In the genomic region with DNA sequence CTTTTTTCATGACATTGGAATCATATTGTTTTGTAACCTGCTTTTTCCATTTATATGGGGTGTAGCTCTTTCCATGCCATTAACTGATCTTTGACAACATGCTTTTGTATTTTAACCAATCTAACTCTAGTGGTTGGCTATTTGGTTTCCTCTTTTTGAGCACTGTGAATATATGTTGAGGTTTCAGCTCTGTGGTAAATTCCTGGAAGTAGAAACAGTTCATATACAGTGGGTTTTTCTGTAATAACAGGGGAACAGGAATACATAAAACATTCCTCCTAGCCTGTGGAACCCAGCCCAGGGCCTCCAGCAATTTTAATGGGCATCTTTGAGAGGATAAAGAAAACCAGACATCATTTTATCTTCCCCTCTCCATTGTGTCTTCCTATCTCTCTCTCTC, we compare ENCODE assay signal across 11 cellular contexts. TPM values are rescaled to one million over a fixed set of nuclear protein-coding genes. Genes with fewer than 3 reads are reported as not detected.
A peak's percentile ranks its signal among the peaks of the same experiment; 100 is the strongest.
DNase-seq lines count a peak whose midpoint lies in the region; ATAC-seq, FAIRE-seq and TF ChIP-seq lines count a peak whose summit lies in the region.
"Had no signal": no experiment of that assay in that cellular context is flagged by ENCODE, and none has a peak within 500 bp of the region (broad histone marks: within the 10 kb centered on the region; RNA-seq: fewer than 3 reads in every experiment).

No MANE protein-coding gene starts in this region.

- no peaks in the 10 kb centered on the region for H3K9me3 ChIP-seq in HepG2 (ENCODE audit: low read length)
- H3K9me3 ChIP-seq: esophagus squamous epithelium had no signal

- in situ Hi-C loops in HepG2 (cut with HindIII; ENCODE audit: extremely low pct_ligation_motif_present, low pct_unique_long_range_greater_than_20kb): no loop called here

- no peak overlapping the region for H3K9ac ChIP-seq in HepG2 (ENCODE audit: insufficient read depth, low read depth, low read length)

- H3K9me3 Mint-ChIP-seq in activated CD4-positive, alpha-beta T cell treated with anti-CD3 and anti-CD28 coated beads, Interleukin-2, amount 10 ng/mL, durations not matched to agents 7 days and 5 days: no peaks in the 10 kb centered on the region
- no peaks in the 10 kb centered on the region for H3K9me3 Mint-ChIP-seq in central memory CD8-positive, alpha-beta T cell
- no peaks in the 10 kb centered on the region for H3K9me3 Mint-ChIP-seq in stimulated activated effector memory CD8-positive, alpha-beta T cell treated with anti-CD3 and anti-CD28 coated beads, Interleukin-12 subunit alpha, Interleukin-12 subunit beta, amount 100 ng/mL, for 72 hours

- peak overlapping the region; percentile 82; the same call in 1 of the 2 replicates for H3K27ac ChIP-seq in RWPE1
- no peak overlapping the region for H3K27ac ChIP-seq in HepG2 (ENCODE audit: extremely low read length, insufficient read depth, low read length)

- H3K36me3 ChIP-seq in HepG2 (replicated peaks in 1 of 2; ENCODE audit: control insufficient read depth in 1 of 2, insufficient read depth in 2 of 2, low read length in 2 of 2): peaks cover 0 to 2% of the 10 kb centered on the region in 2 experiments; a peak in 1 of 5 replicates

- no peaks in the 10 kb centered on the region for H3K79me2 ChIP-seq in HepG2 (ENCODE audit: insufficient read depth, low read length)

- H3K4me2 ChIP-seq in HepG2 (ENCODE audit: low read depth, low read length): no peak overlapping the region

- no peak for TF ChIP-seq EP300 in HepG2 (IDR thresholded peaks at IDR 0.05; ENCODE audit: low read depth in 2 of 2, low read length in 2 of 2)
- no peak for TF ChIP-seq EP300 in HepG2 (CRISPR knock-in tag; IDR thresholded peaks at IDR 0.05; ENCODE audit: borderline replicate concordance)

- H3K27ac Mint-ChIP-seq in activated CD4-positive, alpha-beta T cell treated with anti-CD3 and anti-CD28 coated beads, Interleukin-2, amount 10 ng/mL, durations not matched to agents 7 days and 5 days: peak overlapping the region; percentile 98
- peak overlapping the region; percentile 85 for H3K27ac Mint-ChIP-seq in central memory CD8-positive, alpha-beta T cell (ENCODE audit: low read depth)
- H3K27ac Mint-ChIP-seq in stimulated activated effector memory CD8-positive, alpha-beta T cell treated with anti-CD3 and anti-CD28 coated beads, Interleukin-12 subunit alpha, Interleukin-12 subunit beta, amount 100 ng/mL, for 72 hours: peak overlapping the region; percentile 99

- H3K36me3 Mint-ChIP-seq in activated CD4-positive, alpha-beta T cell treated with anti-CD3 and anti-CD28 coated beads, Interleukin-2, amount 10 ng/mL, durations not matched to agents 7 days and 5 days (ENCODE audit: low read depth): peaks cover 19% of the 10 kb centered on the region
- peaks cover 11% of the 10 kb centered on the region for H3K36me3 Mint-ChIP-seq in central memory CD8-positive, alpha-beta T cell (ENCODE audit: insufficient read depth)
- peaks cover 4% of the 10 kb centered on the region for H3K36me3 Mint-ChIP-seq in stimulated activated effector memory CD8-positive, alpha-beta T cell treated with anti-CD3 and anti-CD28 coated beads, Interleukin-12 subunit alpha, Interleukin-12 subunit beta, amount 100 ng/mL, for 72 hours

- no peak overlapping the region for H3K4me3 ChIP-seq in HepG2 (replicated peaks in 1 of 3; ENCODE audit: insufficient read depth in 1 of 3, low read depth in 2 of 3, low read length in 3 of 3)
- H3K4me3 ChIP-seq: esophagus squamous epithelium, lung had no signal

- TF ChIP-seq CTCF in RWPE1 (conservative IDR thresholded peaks at IDR 0.05; ENCODE audit: low read depth): no peak
- no peak for TF ChIP-seq CTCF in HepG2 (CRISPR knock-in tag; IDR thresholded peaks at IDR 0.05)

- no peaks in the 10 kb centered on the region for H3K27me3 Mint-ChIP-seq in activated CD4-positive, alpha-beta T cell treated with anti-CD3 and anti-CD28 coated beads, Interleukin-2, amount 10 ng/mL, durations not matched to agents 7 days and 5 days
- H3K27me3 Mint-ChIP-seq in central memory CD8-positive, alpha-beta T cell: no peaks in the 10 kb centered on the region

- H4K20me1 ChIP-seq in HepG2 (ENCODE audit: insufficient read depth, low read length): no peaks in the 10 kb centered on the region

- ATAC-seq in central memory CD8-positive, alpha-beta T cell (replicated peaks; ENCODE audit: extremely low read depth, poor library complexity, severe bottlenecking): no peak
- no peak for ATAC-seq in stimulated activated effector memory CD8-positive, alpha-beta T cell treated with anti-CD3 and anti-CD28 coated beads, Interleukin-12 subunit alpha, Interleukin-12 subunit beta, amount 100 ng/mL, for 72 hours
- ATAC-seq in HepG2 (no peak), GM18873 (IDR thresholded peaks at IDR 0.05; ENCODE audit: low FRiP score, unreplicated experiment) (no peak)

- CTCF ChIA-PET in activated CD4-positive, alpha-beta T cell treated with anti-CD3 and anti-CD28 coated beads, Interleukin-2, amount 10 ng/mL, durations not matched to agents 7 days and 5 days (lab: Charles Lee): interaction anchor here (0.5 to 4.9 kb wide), 6 partner anchors 10 to 578 kb away, joined by 3 to 27 read pairs (median 4); no protein-coding TSS in a partner anchor
- CTCF ChIA-PET in RWPE1 (lab: Yijun Ruan, JAX): interaction anchor here (0.7 kb wide), 1 partner anchor 223 kb away, joined by 3 read pairs; no protein-coding TSS in a partner anchor
- CTCF ChIA-PET in HepG2 (lab: Yijun Ruan, JAX; ENCODE audit: low intra/inter-chr PET ratio, low total read pairs): no interaction called here

- no peak for DNase-seq in activated CD4-positive, alpha-beta T cell treated with anti-CD3 and anti-CD28 coated beads, Interleukin-2, amount 10 ng/mL, durations not matched to agents 7 days and 5 days
- DNase-seq in activated CD4-positive, alpha-beta T cell treated with anti-CD3 and anti-CD28 coated beads, Interleukin-2, amount 50 U/mL, for 48 hours: no peak
- DNase-seq in RWPE1 (ENCODE audit: low spot score) (no peak), HepG2 (ENCODE audit: low spot score) (no peak), head of caudate nucleus (no peak)
- no peak for DNase-seq in central memory CD8-positive, alpha-beta T cell (ENCODE audit: low spot score in 2 of 2)
- no peak for DNase-seq in stimulated activated effector memory CD8-positive, alpha-beta T cell treated with anti-CD3 and anti-CD28 coated beads, Interleukin-12 subunit alpha, Interleukin-12 subunit beta, amount 100 ng/mL, for 72 hours (ENCODE audit: low spot score in 2 of 2)
- DNase-seq: ACHN, esophagus squamous epithelium had no signal

- BruUV-seq in HepG2 (replicated peaks; lab: Mats Ljungman, UMichigan): no TSS peak

- peak overlapping the region; percentile 73 for H3K4me3 Mint-ChIP-seq in activated CD4-positive, alpha-beta T cell treated with anti-CD3 and anti-CD28 coated beads, Interleukin-2, amount 10 ng/mL, durations not matched to agents 7 days and 5 days
- peak overlapping the region; percentile 77 for H3K4me3 Mint-ChIP-seq in central memory CD8-positive, alpha-beta T cell
- H3K4me3 Mint-ChIP-seq in stimulated activated effector memory CD8-positive, alpha-beta T cell treated with anti-CD3 and anti-CD28 coated beads, Interleukin-12 subunit alpha, Interleukin-12 subunit beta, amount 100 ng/mL, for 72 hours: peak overlapping the region; percentile 83

- no peaks in the 10 kb centered on the region; a peak in 1 of 5 replicates for H3K27me3 ChIP-seq in HepG2 (ENCODE audit: control insufficient read depth in 1 of 2, insufficient read depth in 2 of 2, low read length in 2 of 2)
- H3K27me3 ChIP-seq: esophagus squamous epithelium had no signal

- peaks cover 76% of the 10 kb centered on the region for H3K4me1 Mint-ChIP-seq in activated CD4-positive, alpha-beta T cell treated with anti-CD3 and anti-CD28 coated beads, Interleukin-2, amount 10 ng/mL, durations not matched to agents 7 days and 5 days
- peaks cover 51% of the 10 kb centered on the region for H3K4me1 Mint-ChIP-seq in central memory CD8-positive, alpha-beta T cell
- H3K4me1 Mint-ChIP-seq in stimulated activated effector memory CD8-positive, alpha-beta T cell treated with anti-CD3 and anti-CD28 coated beads, Interleukin-12 subunit alpha, Interleukin-12 subunit beta, amount 100 ng/mL, for 72 hours: peaks cover 48% of the 10 kb centered on the region

- intact Hi-C loops in HepG2 (cut with micrococcal nuclease; ENCODE audit: unreplicated experiment) (no loop called here), head of caudate nucleus (cut with DNase I) (no loop called here)

- no peak for FAIRE-seq in HepG2 (lab: Jason Lieb, UNC)

- no peak overlapping the region for H2AFZ ChIP-seq in HepG2 (ENCODE audit: low read length)

- H3K4me1 ChIP-seq in HepG2 (ENCODE audit: insufficient read depth, low read length): no peaks in the 10 kb centered on the region

- no peak for TF ChIP-seq RAD21 in HepG2 (CRISPR knock-in tag; IDR thresholded peaks at IDR 0.05)

- no peak for TF ChIP-seq POLR2A in HepG2 (IDR thresholded peaks at IDR 0.05; ENCODE audit: insufficient read depth in 1 of 2, low read depth in 2 of 2, low read length in 2 of 2)

- POLR2A ChIA-PET in activated CD4-positive, alpha-beta T cell treated with anti-CD3 and anti-CD28 coated beads, Interleukin-2, amount 10 ng/mL, durations not matched to agents 7 days and 5 days (lab: Charles Lee): interaction anchor here (0.7 kb wide), 1 partner anchor 29 kb away, joined by 3 read pairs; no protein-coding TSS in a partner anchor
- POLR2A ChIA-PET in RWPE1 (lab: Yijun Ruan, JAX; ENCODE audit: low non-redundant PET): no interaction called here
- POLR2A ChIA-PET in HepG2 (lab: Yijun Ruan, JAX): no interaction called here

RNA-seq across cellular contexts. Expression of a gene that starts 17.4 kb away (rescaled TPM):
- total RNA-seq in activated CD4-positive, alpha-beta T cell treated with anti-CD3 and anti-CD28 coated beads, Interleukin-2, amount 10 ng/mL, durations not matched to agents 7 days and 5 days: 1 to 10 TPM; 4.1 to 5.5 TPM
- 1.5 and 1.7 TPM in 2 replicates for total RNA-seq in HepG2 (2016; rRNA removed; fragmentation: Illumina TruSeq; extraction: Trizol)
- 1.1 and 1.3 TPM in 2 replicates for total RNA-seq in HepG2 (2016; cell fraction: cytosol; rRNA removed; fragmentation: Illumina TruSeq; extraction: Trizol; ENCODE audit: low read depth)
- total RNA-seq in HepG2 (2016; cell fraction: insoluble cytoplasmic fraction; rRNA removed; fragmentation: Illumina TruSeq; extraction: Trizol): 1.1 and 2.1 TPM in 2 replicates
- total RNA-seq in HepG2 (2016; cell fraction: membrane; rRNA removed; fragmentation: Illumina TruSeq; extraction: Trizol): 1.9 and 3.3 TPM in 2 replicates
- 3.3 and 3.6 TPM in 2 replicates for total RNA-seq in HepG2 (2016; cell fraction: nucleus; rRNA removed; fragmentation: Illumina TruSeq; extraction: Trizol)
- 3.5 and 5.7 TPM in 2 replicates for polyA plus RNA-seq in HepG2 (2011; rRNA removed)
- 5.0 and 5.9 TPM in 2 replicates for polyA plus RNA-seq in HepG2 (2011; cell fraction: cytosol; rRNA removed)
- polyA plus RNA-seq in HepG2 (2011; cell fraction: nucleus; rRNA removed): 11.6 and 12.5 TPM in 2 replicates
- 2.4 TPM in 2 replicates for polyA plus RNA-seq in HepG2 (2012)
- polyA plus RNA-seq in HepG2 (2016; cell fraction: cytosol; fragmentation: Illumina TruSeq; extraction: Trizol; ENCODE audit: low read depth): 1.2 and 2.1 TPM in 2 replicates
- polyA plus RNA-seq in HepG2 (2016; cell fraction: insoluble cytoplasmic fraction; fragmentation: Illumina TruSeq; extraction: Trizol; ENCODE audit: low read depth): 1.7 and 1.8 TPM in 2 replicates
- 1.5 and 3.1 TPM in 2 replicates for polyA plus RNA-seq in HepG2 (2016; cell fraction: membrane; fragmentation: Illumina TruSeq; extraction: Trizol; ENCODE audit: low read depth)
- 3.6 and 5.6 TPM in 2 replicates for polyA plus RNA-seq in HepG2 (2016; cell fraction: nucleus; fragmentation: Illumina TruSeq; extraction: Trizol; ENCODE audit: insufficient read depth, low read depth)
- 0.12 and 8.6 TPM in 2 replicates for polyA minus RNA-seq in HepG2 (2011; rRNA and poly(A)+ RNA removed; ENCODE audit: low replicate concordance)
- 2.1 and 3.6 TPM in 2 replicates for polyA minus RNA-seq in HepG2 (2011; cell fraction: cytosol; rRNA and poly(A)+ RNA removed)
- 8.3 and 8.8 TPM in 2 replicates for polyA minus RNA-seq in HepG2 (2011; cell fraction: nucleus; rRNA and poly(A)+ RNA removed)
